2 cellular contexts compared by ENCODE assay signal in genomic region chr13:39324806-39325311, GRCh38.
A peak's percentile ranks its signal among the peaks of the same experiment; 100 is the strongest.
TF ChIP-seq lines count a peak whose summit lies in the region.

No MANE protein-coding gene starts in this region.

TF ChIP-seq in HepG2, 621 proteins besides CTCF, POLR2A, EP300 and RAD21 (continued from another document):
- peak; percentile 90 for TF ChIP-seq MNT (IDR thresholded peaks at IDR 0.05)

TF ChIP-seq in endothelial cell of umbilical vein, 7 proteins besides CTCF, POLR2A, EP300 and RAD21 (continued from another document):
- TF ChIP-seq MAX (IDR thresholded peaks at IDR 0.05; ENCODE audit: insufficient read depth, insufficient read length) = peak; percentile 11
